In genomic region chr3:62532796-62533195, GRCh38 we compare ENCODE assay signal across 7 cellular contexts.
"Had no signal": no experiment of that assay in that cellular context is flagged by ENCODE, and none has a peak within 500 bp of the region (broad histone marks: within the 10 kb centered on the region; RNA-seq: fewer than 3 reads in every experiment).

No MANE protein-coding gene starts in this region.

- FAIRE-seq: G401.6, GM12878, GM12891, GM18507, GM19239 had no signal

- DNase-seq: GDM1, GF-D8 had no signal

- H3K4me3 ChIP-seq: GM12878 had no signal
